Comparison of ENCODE assay signal across 8 cellular contexts in the genomic region with DNA sequence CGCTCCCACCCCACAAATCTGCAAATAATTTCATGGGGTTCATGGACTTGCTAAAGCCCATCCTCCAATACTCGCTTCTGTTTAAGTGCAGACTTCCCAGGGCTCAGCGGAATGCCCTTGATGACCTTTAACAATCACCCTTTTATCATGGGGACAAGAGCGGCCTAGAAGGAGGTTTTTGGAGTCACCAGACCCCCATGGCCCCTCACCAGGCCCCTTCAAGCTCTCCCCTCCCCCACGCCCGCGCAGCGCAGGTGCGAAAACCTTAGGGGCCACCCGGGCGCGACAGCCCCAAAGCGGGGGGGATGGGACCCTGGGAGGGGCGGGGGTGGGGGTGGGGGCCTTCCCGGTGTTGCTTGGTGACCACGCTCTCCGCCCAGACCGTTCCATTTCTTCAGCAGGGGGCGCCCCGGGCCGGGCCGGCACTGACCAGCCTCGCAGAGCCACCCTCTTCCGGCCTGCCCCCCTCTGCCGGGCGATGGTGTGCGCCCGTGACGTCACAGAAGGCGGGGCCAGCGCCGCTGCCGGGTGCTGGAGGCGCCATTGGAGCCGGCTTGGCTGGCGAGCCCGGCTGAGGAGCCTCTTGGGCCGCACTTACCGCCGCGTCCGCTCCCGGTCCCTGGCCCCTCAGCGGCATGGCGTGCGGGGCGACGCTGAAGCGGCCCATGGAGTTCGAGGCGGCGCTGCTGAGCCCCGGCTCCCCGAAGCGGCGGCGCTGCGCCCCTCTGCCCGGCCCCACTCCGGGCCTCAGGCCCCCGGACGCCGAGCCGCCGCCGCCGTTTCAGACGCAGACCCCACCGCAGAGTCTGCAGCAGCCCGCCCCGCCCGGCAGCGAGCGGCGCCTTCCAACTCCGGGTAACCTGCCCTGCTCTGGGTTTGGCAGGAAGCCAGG. TPM values are rescaled to one million over a fixed set of nuclear protein-coding genes. Genes with fewer than 3 reads are reported as not detected.
A peak's percentile ranks its signal among the peaks of the same experiment; 100 is the strongest.
DNase-seq lines count a peak whose midpoint lies in the region; ATAC-seq and TF ChIP-seq lines count a peak whose summit lies in the region.

TSS of gene AKIRIN1 (plus strand) at position 531 of the 892 bp plus-strand sequence. CDS start at position 636, 105 bp downstream.

- H3K4me3 ChIP-seq in duodenal mucosa (ENCODE audit: low read depth in 1 of 2, low read length in 2 of 2), result peak within 1 kb of the TSS; percentile 89 to 94
- peak within 1 kb of the TSS; percentile 97 for H3K4me3 ChIP-seq in lower leg skin (ENCODE audit: low read depth, poor library complexity, severe bottlenecking)

- WGBS in lower leg skin, 2 donors, result 0 to 1% methylated on average over 47 to 56 of the region's 76 CpGs

- TF ChIP-seq POLR2A in lower leg skin (IDR thresholded peaks at IDR 0.05), result no peak

- peaks cover 40% of the 10 kb centered on the region for H3K36me3 Mint-ChIP-seq in CD4-positive, alpha-beta T cell (ENCODE audit: low read depth)
- peaks cover 35% of the 10 kb centered on the region for H3K36me3 Mint-ChIP-seq in activated CD8-positive, alpha-beta T cell treated with anti-CD3 and anti-CD28 coated beads for 36 hours (ENCODE audit: low read depth)

- ATAC-seq in CD4-positive, alpha-beta T cell (ENCODE audit: poor library complexity), result peak; percentile 84
- ATAC-seq in GM19455 (IDR thresholded peaks at IDR 0.05; ENCODE audit: unreplicated experiment), result peak; percentile 95
- ATAC-seq in activated CD8-positive, alpha-beta T cell treated with anti-CD3 and anti-CD28 coated beads for 36 hours, result peak; percentile 95

- H3K9ac ChIP-seq in duodenal mucosa (ENCODE audit: low read depth in 1 of 2, low read length in 2 of 2), result peak within 1 kb of the TSS; percentile 77 to 86

- CTCF ChIA-PET in CD4-positive, alpha-beta T cell (lab: Charles Lee), result no interaction called here
- CTCF ChIA-PET in activated CD8-positive, alpha-beta T cell treated with anti-CD3 and anti-CD28 coated beads for 36 hours (lab: Charles Lee), result interaction anchor here (1.1 kb wide), 1 partner anchor 9 kb away, joined by 3 read pairs; no protein-coding TSS in a partner anchor

- peaks cover 43% of the 10 kb centered on the region for H3K4me1 Mint-ChIP-seq in CD4-positive, alpha-beta T cell (ENCODE audit: low read depth)
- H3K4me1 Mint-ChIP-seq in activated CD8-positive, alpha-beta T cell treated with anti-CD3 and anti-CD28 coated beads for 36 hours (ENCODE audit: low read depth), result peaks cover 44% of the 10 kb centered on the region

- no peaks in the 10 kb centered on the region for H3K9me3 Mint-ChIP-seq in CD4-positive, alpha-beta T cell
- H3K9me3 Mint-ChIP-seq in activated CD8-positive, alpha-beta T cell treated with anti-CD3 and anti-CD28 coated beads for 36 hours, result no peaks in the 10 kb centered on the region

- peak within 1 kb of the TSS; percentile 90 for H3K4me3 Mint-ChIP-seq in CD4-positive, alpha-beta T cell
- H3K4me3 Mint-ChIP-seq in activated CD8-positive, alpha-beta T cell treated with anti-CD3 and anti-CD28 coated beads for 36 hours, result peak within 1 kb of the TSS; percentile 82

- peak within 1 kb of the TSS; percentile 89 for H3K27ac ChIP-seq in CD4-positive, alpha-beta T cell (ENCODE audit: low read depth, low read length)
- peak within 1 kb of the TSS; percentile 85 for H3K27ac ChIP-seq in duodenal mucosa (ENCODE audit: low read depth, low read length)

- H3K27me3 Mint-ChIP-seq in CD4-positive, alpha-beta T cell, result no peaks in the 10 kb centered on the region
- peaks cover 2% of the 10 kb centered on the region for H3K27me3 Mint-ChIP-seq in activated CD8-positive, alpha-beta T cell treated with anti-CD3 and anti-CD28 coated beads for 36 hours

- H3K4me1 ChIP-seq in duodenal mucosa (ENCODE audit: control insufficient read depth in 1 of 2, insufficient read depth in 2 of 2, low read length in 2 of 2), result peaks cover 18 to 22% of the 10 kb centered on the region in 2 donors

- no peaks in the 10 kb centered on the region for H3K27me3 ChIP-seq in CD4-positive, alpha-beta T cell (ENCODE audit: control insufficient read depth, insufficient read depth, low read length)
- no peaks in the 10 kb centered on the region for H3K27me3 ChIP-seq in duodenal mucosa (ENCODE audit: control insufficient read depth in 1 of 2, insufficient read depth in 2 of 2, low read length in 2 of 2)

- POLR2A ChIA-PET in CD4-positive, alpha-beta T cell (lab: Charles Lee), result interaction anchor here (1.0 to 4.1 kb wide), 3 partner anchors 14 to 134 kb away, joined by 3 to 30 read pairs (median 7); partner anchors contain the start of gene NDUFS5
- POLR2A ChIA-PET in activated CD8-positive, alpha-beta T cell treated with anti-CD3 and anti-CD28 coated beads for 36 hours (lab: Charles Lee), result interaction anchor here (1.0 to 1.5 kb wide), 2 partner anchors 13 to 36 kb away, joined by 4 read pairs; partner anchors contain the start of gene NDUFS5

- H3K36me3 ChIP-seq in duodenal mucosa (ENCODE audit: control insufficient read depth in 1 of 2, insufficient read depth in 2 of 2, low read length in 2 of 2), result peaks cover 0 to 4% of the 10 kb centered on the region in 2 donors

- intact Hi-C loops in CD4-positive, alpha-beta T cell (cut with DNase I, micrococcal nuclease), result loop anchor here (1.0 to 10.0 kb wide), 7 partner anchors 14 to 584 kb away; partner anchors contain the start of genes MYCBP (in 2 of the 2), NDUFS5 (in 1 of the 2), PABPC4 (in 1 of the 2) and RRAGC (in 1 of the 2)
- intact Hi-C loops in activated CD8-positive, alpha-beta T cell treated with anti-CD3 and anti-CD28 coated beads for 36 hours (cut with micrococcal nuclease), result no loop called here
- intact Hi-C loops in lower leg skin (cut with DNase I; ENCODE audit: low total_unique reads), result no loop called here

- no peak for TF ChIP-seq CTCF in CD4-positive, alpha-beta T cell (IDR thresholded peaks at IDR 0.05)
- TF ChIP-seq CTCF in activated CD8-positive, alpha-beta T cell treated with anti-CD3 and anti-CD28 coated beads for 36 hours (IDR thresholded peaks at IDR 0.05), result no peak
- TF ChIP-seq CTCF in lower leg skin (IDR thresholded peaks at IDR 0.05), result no peak

- H3K27ac Mint-ChIP-seq in CD4-positive, alpha-beta T cell, result peak within 1 kb of the TSS; percentile 81
- peak within 1 kb of the TSS; percentile 92 for H3K27ac Mint-ChIP-seq in activated CD8-positive, alpha-beta T cell treated with anti-CD3 and anti-CD28 coated beads for 36 hours

- peak; percentile 82 to 96 (median 90) for DNase-seq in CD4-positive, alpha-beta T cell
- DNase-seq in HK-2 (ENCODE audit: unreplicated experiment), result peak; percentile 99
- DNase-seq in NCI-H82 treated with DMSO at 0.1 percent for 48 hours (lab: John Stamatoyannopoulos, UW; ENCODE audit: unreplicated experiment), result peak; percentile 89
- peak; percentile 98 for DNase-seq in activated CD8-positive, alpha-beta T cell treated with anti-CD3 and anti-CD28 coated beads for 36 hours
- peak; percentile 96 to 99 for DNase-seq in lower leg skin (ENCODE audit: low spot score in 2 of 2)
- peak; percentile 94 to 97 for DNase-seq in stimulated activated CD4-positive, alpha-beta T cell treated with anti-CD3 and anti-CD28 coated beads, Interleukin-4, amount 100 ng/mL, for 4 hours

- no peaks in the 10 kb centered on the region for H3K9me3 ChIP-seq in CD4-positive, alpha-beta T cell (ENCODE audit: control insufficient read depth, low read length)
- H3K9me3 ChIP-seq in duodenal mucosa (ENCODE audit: control insufficient read depth in 1 of 2, low read length in 2 of 2), result no peaks in the 10 kb centered on the region

RNA-seq across cellular contexts. Expression of gene AKIRIN1, which starts in this region (rescaled TPM):
- 100 to 1,000 TPM; 108 to 112 TPM for total RNA-seq in CD4-positive, alpha-beta T cell
- 10 to 100 TPM; 57.8 to 59.4 TPM for total RNA-seq in activated CD8-positive, alpha-beta T cell treated with anti-CD3 and anti-CD28 coated beads for 36 hours
- 10 to 100 TPM; 22.3 to 36.8 (median 28.7) TPM for total RNA-seq in lower leg skin

Comparison
In these comparisons a context has a peak if more than half of its experiments do, and no peak if none do; other contexts are left out.
1. Peak in every context shown above with its lines: DNase-seq, ATAC-seq, H3K4me3 ChIP-seq and H3K27ac ChIP-seq.
2. intact Hi-C loops: an anchor here in CD4-positive, alpha-beta T cell (1.0 to 10.0 kb wide); none called in activated CD8-positive, alpha-beta T cell treated with anti-CD3 and anti-CD28 coated beads for 36 hours and lower leg skin.